12 cellular contexts compared by ENCODE assay signal in the genomic region with DNA sequence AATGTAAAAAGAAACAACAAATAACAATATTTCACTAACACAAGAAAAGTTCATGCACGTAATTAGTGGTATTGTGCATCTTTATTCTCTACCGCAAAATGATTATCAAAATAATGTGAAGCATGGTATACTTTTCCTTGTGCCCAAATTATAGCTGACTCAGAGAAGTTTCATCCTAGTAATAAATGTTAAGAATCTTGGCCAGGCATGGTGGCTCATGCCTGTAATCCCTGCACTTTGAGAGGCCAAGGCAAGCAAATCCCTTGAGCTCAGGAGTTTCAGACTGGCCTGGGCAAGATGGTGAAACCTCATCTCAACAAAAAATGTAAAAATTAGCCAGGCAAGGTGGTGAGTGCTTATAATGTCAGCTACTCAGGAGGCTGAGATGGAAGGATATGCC.
"Had no signal": no experiment of that assay in that cellular context is flagged by ENCODE, and none has a peak within 500 bp of the region (broad histone marks: within the 10 kb centered on the region; RNA-seq: fewer than 3 reads in every experiment).

No MANE protein-coding gene starts in this region.

- H3K4me3 ChIP-seq: body of pancreas, gastrocnemius medialis, smooth muscle cell, tibial artery, uterus had no signal

- H3K4me3 Mint-ChIP-seq: activated CD4-positive, alpha-beta T cell treated with anti-CD3 and anti-CD28 coated beads, Interleukin-2, amount 10 ng/mL, durations not matched to agents 24 days and 14 days; activated naive CD4-positive, alpha-beta T cell treated with anti-CD3 and anti-CD28 coated beads for 36 hours; T-cell had no signal

- DNase-seq: activated CD4-positive, alpha-beta T cell treated with anti-CD3 and anti-CD28 coated beads, Interleukin-2, amount 10 ng/mL, durations not matched to agents 24 days and 14 days; activated naive CD4-positive, alpha-beta T cell treated with anti-CD3 and anti-CD28 coated beads for 36 hours; amniotic stem cell; body of pancreas; gastrocnemius medialis; posterior cingulate gyrus; right cardiac atrium; T-cell; T1000; tibial artery; uterus had no signal

- H3K9me3 Mint-ChIP-seq: activated CD4-positive, alpha-beta T cell treated with anti-CD3 and anti-CD28 coated beads, Interleukin-2, amount 10 ng/mL, durations not matched to agents 24 days and 14 days; activated naive CD4-positive, alpha-beta T cell treated with anti-CD3 and anti-CD28 coated beads for 36 hours; T-cell had no signal

- H3K27ac Mint-ChIP-seq: activated naive CD4-positive, alpha-beta T cell treated with anti-CD3 and anti-CD28 coated beads for 36 hours; T-cell had no signal

- H3K27me3 Mint-ChIP-seq: activated CD4-positive, alpha-beta T cell treated with anti-CD3 and anti-CD28 coated beads, Interleukin-2, amount 10 ng/mL, durations not matched to agents 24 days and 14 days; T-cell had no signal

- ATAC-seq: body of pancreas, gastrocnemius medialis, right cardiac atrium had no signal
